In genomic region chr14:69475194-69475818, GRCh38 we compare ENCODE assay signal across 8 cellular contexts. TPM values are rescaled to one million over a fixed set of nuclear protein-coding genes. Genes with fewer than 3 reads are reported as not detected.
DNase-seq lines count a peak whose midpoint lies in the region; TF ChIP-seq lines count a peak whose summit lies in the region.

No MANE protein-coding gene starts in this region.

- H3K36me3 Mint-ChIP-seq in endothelial cell (ENCODE audit: low read depth, unreplicated experiment) (peaks cover 6% of the 10 kb centered on the region), type B pancreatic cell (no peaks in the 10 kb centered on the region)

- H3K9me3 Mint-ChIP-seq in endothelial cell (ENCODE audit: unreplicated experiment) (no peaks in the 10 kb centered on the region), type B pancreatic cell (no peaks in the 10 kb centered on the region)

- H3K4me3 ChIP-seq in GM12864 (ENCODE audit: low read depth, low read length), result no peak overlapping the region

- peak; percentile 82 for TF ChIP-seq CTCF in 22Rv1 (IDR thresholded peaks at IDR 0.05)
- peak; percentile 53 for TF ChIP-seq CTCF in GM12864 (IDR thresholded peaks at IDR 0.05; ENCODE audit: low read depth, low read length, missing control alignments)
- peak; percentile 54 for TF ChIP-seq CTCF in endothelial cell (IDR thresholded peaks at IDR 0.05; ENCODE audit: unreplicated experiment)
- TF ChIP-seq CTCF in type B pancreatic cell (conservative IDR thresholded peaks at IDR 0.05), result peak; percentile 66

- H3K27ac Mint-ChIP-seq in endothelial cell (ENCODE audit: unreplicated experiment), result no peak overlapping the region
- no peak overlapping the region for H3K27ac Mint-ChIP-seq in type B pancreatic cell

- no peak for DNase-seq in GM12864 (ENCODE audit: low read depth)
- DNase-seq in NCI-H345 (lab: John Stamatoyannopoulos, UW), result peak; percentile 52
- DNase-seq in endothelial cell (ENCODE audit: low spot score), result no peak
- DNase-seq in type B pancreatic cell (ENCODE audit: extremely low spot score, unreplicated experiment), result no peak
- DNase-seq in cerebellum (ENCODE audit: low spot score), result no peak
- no peak for DNase-seq in stimulated activated CD4-positive, alpha-beta T cell treated with anti-CD3 and anti-CD28 coated beads, Interleukin-2, amount 100 ng/mL, for 48 hours
- no peak for DNase-seq in pons (ENCODE audit: low spot score)

- H3K4me3 Mint-ChIP-seq in endothelial cell (ENCODE audit: unreplicated experiment) (no peak overlapping the region), type B pancreatic cell (no peak overlapping the region)

- H3K27me3 Mint-ChIP-seq in endothelial cell (ENCODE audit: unreplicated experiment) (peaks cover 5% of the 10 kb centered on the region), type B pancreatic cell (peaks cover 18% of the 10 kb centered on the region)

- H3K4me1 Mint-ChIP-seq in endothelial cell (ENCODE audit: unreplicated experiment) (no peaks in the 10 kb centered on the region), type B pancreatic cell (ENCODE audit: unreplicated experiment) (no peaks in the 10 kb centered on the region)

- H3K27ac ChIP-seq in 22Rv1, result no peak overlapping the region

RNA-seq across cellular contexts. Expression of gene PLEKHD1, which starts 9.2 kb away (rescaled TPM):
- 0.80 TPM for total RNA-seq in endothelial cell (ENCODE audit: unreplicated experiment)
- 0.12 and 0.48 TPM in 2 replicates for total RNA-seq in type B pancreatic cell (ENCODE audit: low replicate concordance)
- 1.3 TPM for total RNA-seq in cerebellum
